In genomic region chr1:246836169-246836568, GRCh38 we compare ENCODE assay signal across 16 cellular contexts.
DNase-seq lines count a peak whose midpoint lies in the region; ATAC-seq and TF ChIP-seq lines count a peak whose summit lies in the region.
"Had no signal": no experiment of that assay in that cellular context is flagged by ENCODE, and none has a peak within 500 bp of the region (broad histone marks: within the 10 kb centered on the region; RNA-seq: fewer than 3 reads in every experiment).

No MANE protein-coding gene starts in this region.

- POLR2A ChIA-PET in T-cell (lab: Charles Lee): no interaction called here

- H3K27me3 Mint-ChIP-seq in T-cell: peaks cover 4 to 11% of the 10 kb centered on the region in 2 donors
- peaks cover 13% of the 10 kb centered on the region for H3K27me3 Mint-ChIP-seq in activated T-cell treated with anti-CD3 and anti-CD28 coated beads, Interleukin-2, amount 50 U/mL, for 4 hours (ENCODE audit: low read depth)

- no peak overlapping the region for H3K27ac Mint-ChIP-seq in T-cell
- H3K27ac Mint-ChIP-seq: natural killer cell had no signal

- H3K9me3 ChIP-seq in esophagus muscularis mucosa: no peaks in the 10 kb centered on the region
- H3K9me3 ChIP-seq: Caco-2, prostate gland, spleen had no signal

- TF ChIP-seq CTCF in fibroblast of the aortic adventitia (IDR thresholded peaks at IDR 0.05; ENCODE audit: insufficient read depth, low read length) (no peak), esophagus muscularis mucosa (IDR thresholded peaks at IDR 0.05) (no peak)

- WGBS in esophagus muscularis mucosa: 68% methylated on average over 4 of the region's 4 CpGs

- H3K4me3 ChIP-seq in fibroblast of the aortic adventitia (ENCODE audit: low read depth, low read length): no peak overlapping the region
- no peak overlapping the region for H3K4me3 ChIP-seq in esophagus muscularis mucosa
- H3K4me3 ChIP-seq: prostate gland, spleen had no signal

- no peak for ATAC-seq in T-cell (replicated peaks in 1 of 4)
- no peak for ATAC-seq in activated T-cell treated with anti-CD3 and anti-CD28 coated beads, Interleukin-2, amount 50 U/mL, for 4 hours
- ATAC-seq: natural killer cell had no signal

- H3K36me3 ChIP-seq in esophagus muscularis mucosa: peaks cover 5 to 24% (median 11%) of the 10 kb centered on the region in 4 donors
- H3K36me3 ChIP-seq: prostate gland had no signal

- H3K4me1 Mint-ChIP-seq in T-cell: peaks cover 0 to 7% (median 2%) of the 10 kb centered on the region in 3 donors
- peaks cover 2% of the 10 kb centered on the region for H3K4me1 Mint-ChIP-seq in activated T-cell treated with anti-CD3 and anti-CD28 coated beads, Interleukin-2, amount 50 U/mL, for 4 hours (ENCODE audit: low read depth)

- CTCF ChIA-PET in T-cell (lab: Charles Lee): no interaction called here

- no peaks in the 10 kb centered on the region for H3K9me3 Mint-ChIP-seq in T-cell
- no peaks in the 10 kb centered on the region for H3K9me3 Mint-ChIP-seq in activated T-cell treated with anti-CD3 and anti-CD28 coated beads, Interleukin-2, amount 50 U/mL, for 4 hours
- H3K9me3 Mint-ChIP-seq: natural killer cell had no signal

- no peak overlapping the region for H3K4me3 Mint-ChIP-seq in T-cell
- H3K4me3 Mint-ChIP-seq in activated T-cell treated with anti-CD3 and anti-CD28 coated beads, Interleukin-2, amount 50 U/mL, for 4 hours: no peak overlapping the region
- H3K4me3 Mint-ChIP-seq: natural killer cell had no signal

- DNase-seq in DMS53 (lab: John Stamatoyannopoulos, UW): peak; percentile 48
- DNase-seq in LHCN-M2 (ENCODE audit: low read depth): peak; percentile 57
- peak; percentile 5 for DNase-seq in astrocyte of the hippocampus (ENCODE audit: low read depth, low spot score)
- peak; percentile 49 for DNase-seq in fibroblast of the aortic adventitia (ENCODE audit: low read depth)
- no peak for DNase-seq in T-cell
- no peak for DNase-seq in activated T-cell treated with anti-CD3 and anti-CD28 coated beads, Interleukin-2, amount 50 U/mL, for 4 hours
- no peak for DNase-seq in esophagus muscularis mucosa (ENCODE audit: extremely low spot score)
- DNase-seq: activated gamma-delta T cell, Caco-2, HCEC 1CT, head of caudate nucleus, Karpas-422, natural killer cell, NCI-H2029 treated with DMSO at 0.1 percent for 48 hours, spleen had no signal

- no peak overlapping the region for H3K27ac ChIP-seq in esophagus muscularis mucosa (replicated peaks in 1 of 4)
- H3K27ac ChIP-seq: prostate gland, spleen had no signal

- intact Hi-C loops in esophagus muscularis mucosa (cut with DNase I): no loop called here

- TF ChIP-seq EP300 in esophagus muscularis mucosa (IDR thresholded peaks at IDR 0.05): no peak

- no peaks in the 10 kb centered on the region for H3K4me1 ChIP-seq in esophagus muscularis mucosa
- H3K4me1 ChIP-seq: prostate gland, spleen had no signal

- TF ChIP-seq POLR2A in esophagus muscularis mucosa (IDR thresholded peaks at IDR 0.05; ENCODE audit: low read depth): no peak

- peaks cover 6% of the 10 kb centered on the region for H3K36me3 Mint-ChIP-seq in T-cell
- H3K36me3 Mint-ChIP-seq in activated T-cell treated with anti-CD3 and anti-CD28 coated beads, Interleukin-2, amount 50 U/mL, for 4 hours (ENCODE audit: insufficient read depth): peaks cover 5% of the 10 kb centered on the region
- H3K36me3 Mint-ChIP-seq: natural killer cell had no signal

- H3K27me3 ChIP-seq in esophagus muscularis mucosa: no peaks in the 10 kb centered on the region
- H3K27me3 ChIP-seq: spleen had no signal

Comparison
In these comparisons a context has a peak if more than half of its experiments do, and no peak if none do; other contexts are left out.
1. DNase-seq: peak in DMS53 (single experiment), LHCN-M2 (single experiment), astrocyte of the hippocampus (single experiment) and fibroblast of the aortic adventitia (single experiment); none in T-cell (0 of 34), activated T-cell treated with anti-CD3 and anti-CD28 coated beads, Interleukin-2, amount 50 U/mL, for 4 hours (single experiment) and esophagus muscularis mucosa (single experiment).